Comparison of ENCODE assay signal across 11 cellular contexts in the genomic region with DNA sequence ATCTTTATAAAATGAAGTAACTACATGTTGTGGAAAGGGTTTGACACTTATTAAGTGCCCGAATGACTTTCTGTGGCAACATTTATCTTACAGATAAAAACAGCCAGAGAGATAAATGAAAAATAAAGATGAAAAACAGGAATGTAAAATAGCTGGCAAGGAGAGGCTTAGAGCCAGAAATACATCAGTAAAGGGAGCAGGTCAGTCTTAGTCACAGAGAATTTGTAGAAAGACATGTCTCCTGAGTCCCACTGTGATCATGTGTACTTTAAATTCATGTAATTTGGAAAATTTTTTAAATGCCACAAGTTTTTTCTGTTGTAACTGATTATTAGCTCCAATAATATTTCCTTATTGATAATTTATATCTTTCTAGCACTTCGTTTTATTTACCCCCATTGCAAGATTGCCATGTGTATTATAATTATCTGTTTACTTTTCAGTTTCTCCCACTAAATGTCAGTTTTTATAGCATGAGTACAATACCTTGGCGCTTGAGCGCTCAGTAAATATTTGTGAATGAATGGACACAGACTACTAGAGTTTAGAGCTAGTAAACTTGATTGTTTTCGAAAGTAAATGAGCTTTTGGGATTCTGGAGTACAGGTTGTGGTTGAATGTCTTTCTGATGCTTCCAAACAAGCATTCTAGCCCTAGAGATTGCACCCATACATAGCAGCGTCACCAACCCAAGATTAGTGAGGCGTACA. TPM values are rescaled to one million over a fixed set of nuclear protein-coding genes. Genes with fewer than 3 reads are reported as not detected.
DNase-seq lines count a peak whose midpoint lies in the region; TF ChIP-seq lines count a peak whose summit lies in the region.
"Had no signal": no experiment of that assay in that cellular context is flagged by ENCODE, and none has a peak within 500 bp of the region (broad histone marks: within the 10 kb centered on the region; RNA-seq: fewer than 3 reads in every experiment).

No MANE protein-coding gene starts in this region.

- no peak overlapping the region for H3K4me3 Mint-ChIP-seq in activated CD4-positive, alpha-beta memory T cell treated with anti-CD3 and anti-CD28 coated beads for 36 hours

- H3K27me3 Mint-ChIP-seq in activated CD4-positive, alpha-beta memory T cell treated with anti-CD3 and anti-CD28 coated beads for 36 hours = no peaks in the 10 kb centered on the region

- H3K4me3 ChIP-seq in mesodermal cell (ENCODE audit: extremely low read depth, insufficient read depth, low read length, poor library complexity, severe bottlenecking) = no peak overlapping the region

- H3K9me3 ChIP-seq in mesodermal cell (ENCODE audit: control insufficient read depth, low read length) = no peaks in the 10 kb centered on the region

- peaks cover 60% of the 10 kb centered on the region for H3K4me1 ChIP-seq in mesodermal cell (ENCODE audit: control insufficient read depth, insufficient read depth, low read length, poor library complexity, severe bottlenecking)

- H3K27ac Mint-ChIP-seq in activated CD4-positive, alpha-beta memory T cell treated with anti-CD3 and anti-CD28 coated beads for 36 hours = peak overlapping the region; percentile 78

- WGBS in mesodermal cell (ENCODE audit: insufficient coverage in 2 of 2), 2 experiments = 100% methylated on average over 2 of the region's 7 CpGs; no CpG with 5 or more reads in 1 of the 2 experiments

- H3K27ac ChIP-seq in mesodermal cell (ENCODE audit: low read depth, low read length, severe bottlenecking) = peak overlapping the region; percentile 36

- TF ChIP-seq EP300 in Ishikawa (IDR thresholded peaks at IDR 0.05; ENCODE audit: borderline replicate concordance) = no peak

- no peaks in the 10 kb centered on the region for H3K36me3 ChIP-seq in mesodermal cell (ENCODE audit: control insufficient read depth, insufficient read depth, low read length)

- CTCF ChIA-PET in activated CD4-positive, alpha-beta memory T cell treated with anti-CD3 and anti-CD28 coated beads for 36 hours (lab: Charles Lee) = interaction anchor here (1.2 to 2.6 kb wide), 4 partner anchors 10 to 304 kb away, joined by 3 to 10 read pairs (median 4); no protein-coding TSS in a partner anchor

- POLR2A ChIA-PET in activated CD4-positive, alpha-beta memory T cell treated with anti-CD3 and anti-CD28 coated beads for 36 hours (lab: Charles Lee) = interaction anchor here (0.6 to 5.7 kb wide), 4 partner anchors 7 to 171 kb away, joined by 3 to 57 read pairs (median 10); no protein-coding TSS in a partner anchor

- peaks cover 92% of the 10 kb centered on the region for H3K4me1 Mint-ChIP-seq in activated CD4-positive, alpha-beta memory T cell treated with anti-CD3 and anti-CD28 coated beads for 36 hours (ENCODE audit: low read depth)

- no peaks in the 10 kb centered on the region for H3K9me3 Mint-ChIP-seq in activated CD4-positive, alpha-beta memory T cell treated with anti-CD3 and anti-CD28 coated beads for 36 hours

- H3K36me3 Mint-ChIP-seq in activated CD4-positive, alpha-beta memory T cell treated with anti-CD3 and anti-CD28 coated beads for 36 hours = peaks cover 9% of the 10 kb centered on the region

- intact Hi-C loops in activated CD4-positive, alpha-beta memory T cell treated with anti-CD3 and anti-CD28 coated beads for 36 hours (cut with micrococcal nuclease) = no loop called here

- no peak for TF ChIP-seq RAD21 in Ishikawa (IDR thresholded peaks at IDR 0.05; ENCODE audit: low read depth)

- DNase-seq in DMS53 (lab: John Stamatoyannopoulos, UW) (peak; percentile 62), dedifferentiated amniotic fluid mesenchymal stem cell (ENCODE audit: extremely low spot score) (no peak), NOMO-1 treated with dmso at 0.1 percent for 144 hours (lab: John Stamatoyannopoulos, UW; ENCODE audit: unreplicated experiment) (no peak), NAMALWA (ENCODE audit: low spot score) (no peak), cerebellum (ENCODE audit: low spot score) (no peak)
- DNase-seq in activated CD4-positive, alpha-beta memory T cell treated with anti-CD3 and anti-CD28 coated beads for 36 hours = no peak
- DNase-seq: activated gamma-delta T cell treated with Interleukin-2 at 50 U/mL for 16 hours; NCI-H82; stimulated activated CD4-positive, alpha-beta T cell treated with anti-CD3 and anti-CD28 coated beads, Interleukin-1b, Interleukin-23, amount 100 ng/mL, for 48 hours had no signal

TF ChIP-seq in Ishikawa, 13 proteins besides CTCF, POLR2A, EP300 and RAD21:
- TF ChIP-seq NFIC (IDR thresholded peaks at IDR 0.05) (no peak), TEAD4 (IDR thresholded peaks at IDR 0.05) (peak; percentile 5; the same call in 1 of the 2 replicates), CREB1 (IDR thresholded peaks at IDR 0.05; ENCODE audit: low read depth) (no peak)

RNA-seq across cellular contexts. Expression of a gene that starts 15.2 kb away (rescaled TPM):
- total RNA-seq in activated CD4-positive, alpha-beta memory T cell treated with anti-CD3 and anti-CD28 coated beads for 36 hours = 10 to 100 TPM; 92.0 to 92.9 TPM
- polyA plus RNA-seq in mesodermal cell (2013, experiment 1 of 2) = 76.2 TPM
- polyA plus RNA-seq in mesodermal cell (2013, experiment 2 of 2) = 74.3 TPM
- total RNA-seq in cerebellum = 52.2 TPM
